ENCODE assay signal across 8 cellular contexts in genomic region chr16:2776500-2777139, GRCh38. TPM values are rescaled to one million over a fixed set of nuclear protein-coding genes. Genes with fewer than 3 reads are reported as not detected.
DNase-seq lines count a peak whose midpoint lies in the region; ATAC-seq and TF ChIP-seq lines count a peak whose summit lies in the region.

No MANE protein-coding gene starts in this region.

- no peaks in the 10 kb centered on the region for H4K20me1 ChIP-seq in HCT116 (ENCODE audit: insufficient read depth)

- H3K4me1 ChIP-seq in HCT116 (ENCODE audit: control insufficient read depth in 1 of 2, insufficient read depth in 2 of 2, low read length in 2 of 2) (peaks cover 11 to 36% of the 10 kb centered on the region in 2 experiments), thoracic aorta (ENCODE audit: control insufficient read depth in 1 of 2, low read depth in 2 of 2) (peaks cover 13 to 31% of the 10 kb centered on the region in 2 donors)

- peak overlapping the region; percentile 91 for H3K9ac ChIP-seq in HCT116 (ENCODE audit: low read length)

- H3K4me3 ChIP-seq in HCT116 (replicated peaks in 1 of 2; ENCODE audit: low read depth in 1 of 2, low read length in 2 of 2) (peak overlapping the region; percentile 89 to 91), thoracic aorta (peak overlapping the region; percentile 97)

- intact Hi-C loops in HCT116 (cut with micrococcal nuclease), result no loop called here

- POLR2A ChIA-PET in HCT116 (lab: Charles Lee), result no interaction called here

- DNase-seq in DMS 273 (lab: John Stamatoyannopoulos, UW; ENCODE audit: unreplicated experiment) (peak; percentile 74), DMS 273 treated with DMSO at 0.1 percent for 48 hours (lab: John Stamatoyannopoulos, UW) (no peak), HCT116 (ENCODE audit: low read depth, low spot score) (no peak), OCI-M1 (lab: John Stamatoyannopoulos, UW) (peak; percentile 54), lung microvascular endothelial cell (ENCODE audit: low read depth in 2 of 2) (peak; percentile 29 to 34), thoracic aorta (ENCODE audit: low spot score) (no peak), NCI-H526 treated with DMSO at 0.1 percent for 48 hours (lab: John Stamatoyannopoulos, UW) (no peak)
- DNase-seq in central memory CD4-positive, alpha-beta T cell, result peak; percentile 31

- RAD21 ChIA-PET in HCT116 (lab: Charles Lee; ENCODE audit: low non-redundant PET in 1 of 2, low total read pairs in 2 of 2, uncharacterized antibody in 2 of 2, unreplicated experiment in 2 of 2), result no interaction called here

- BruUV-seq in HCT116 (replicated peaks; lab: Mats Ljungman, UMichigan), result no TSS peak

- ATAC-seq in HCT116, result peak; percentile 38
- ATAC-seq in thoracic aorta (ENCODE audit: insufficient number of reproducible peaks, low FRiP score, low read depth), result no peak

- H3K9me3 ChIP-seq in HCT116 (ENCODE audit: control insufficient read depth in 1 of 2, insufficient read depth in 1 of 2, low read depth in 1 of 2, low read length in 2 of 2) (no peaks in the 10 kb centered on the region), thoracic aorta (no peaks in the 10 kb centered on the region)

- H3K79me2 ChIP-seq in HCT116 (ENCODE audit: insufficient read depth, low read length), result peaks cover 57% of the 10 kb centered on the region

- H3K27me3 ChIP-seq in HCT116 (ENCODE audit: insufficient read depth, low read length), result no peaks in the 10 kb centered on the region
- H3K27me3 ChIP-seq in thoracic aorta (replicated peaks; ENCODE audit: insufficient read depth), result no peaks in the 10 kb centered on the region

- H3K9me2 ChIP-seq in HCT116 (ENCODE audit: insufficient read depth), result no peaks in the 10 kb centered on the region

- TF ChIP-seq POLR2A in HCT116 (IDR thresholded peaks at IDR 0.05; ENCODE audit: borderline replicate concordance, extremely low read depth, insufficient read depth, insufficient read length), result no peak

- H3K36me3 ChIP-seq in HCT116 (ENCODE audit: control insufficient read depth in 1 of 2, insufficient read depth in 2 of 2, low read length in 2 of 2), result peaks cover 4 to 23% of the 10 kb centered on the region in 2 experiments
- H3K36me3 ChIP-seq in thoracic aorta, result peaks cover 18% of the 10 kb centered on the region

- TF ChIP-seq RAD21 in HCT116 (IDR thresholded peaks at IDR 0.05; ENCODE audit: low read depth), result no peak

- no peak overlapping the region for H2AFZ ChIP-seq in HCT116 (ENCODE audit: low read depth, low read length, poor library complexity, severe bottlenecking)

- H3K27ac ChIP-seq in HCT116 (ENCODE audit: low read depth, low read length) (peak overlapping the region; percentile 100), thoracic aorta (peak overlapping the region; percentile 71 to 75)

- TF ChIP-seq CTCF in HCT116 (IDR thresholded peaks at IDR 0.05 in 2 of 3, conservative IDR thresholded peaks at IDR 0.05 in 1 of 3; ENCODE audit: borderline replicate concordance in 1 of 3, insufficient read depth in 1 of 3, low read depth in 2 of 3, low read length in 2 of 3) (no peak), thoracic aorta (IDR thresholded peaks at IDR 0.05) (no peak)

- H3K4me2 ChIP-seq in HCT116 (ENCODE audit: low read length), result peak overlapping the region; percentile 78

- CTCF ChIA-PET in HCT116 (lab: Charles Lee), result no interaction called here

TF ChIP-seq in HCT116, 20 proteins besides CTCF, POLR2A, EP300 and RAD21:
- TF ChIP-seq POLR2AphosphoS5 (IDR thresholded peaks at IDR 0.05; ENCODE audit: low read depth, low read length), result no peak
- TF ChIP-seq ZBTB33 (IDR thresholded peaks at IDR 0.05; ENCODE audit: extremely low read depth, insufficient replicate concordance, low read length), result no peak
- TF ChIP-seq SIN3A (IDR thresholded peaks at IDR 0.05; ENCODE audit: low read depth), result no peak
- no peak for TF ChIP-seq FOSL1 (IDR thresholded peaks at IDR 0.05; ENCODE audit: low read depth)
- TF ChIP-seq SRF (IDR thresholded peaks at IDR 0.05; ENCODE audit: low read depth), result no peak
- no peak for TF ChIP-seq ATF3 (IDR thresholded peaks at IDR 0.05)
- no peak for TF ChIP-seq EGR1 (IDR thresholded peaks at IDR 0.05; ENCODE audit: low read depth)
- TF ChIP-seq JUND (IDR thresholded peaks at IDR 0.05), result no peak
- TF ChIP-seq REST (IDR thresholded peaks at IDR 0.05; ENCODE audit: low read depth), result no peak
- TF ChIP-seq EZH2 (IDR thresholded peaks at IDR 0.05), result no peak
- no peak for TF ChIP-seq ZNF274 (IDR thresholded peaks at IDR 0.05; ENCODE audit: low read depth, low read length)
- no peak for TF ChIP-seq TCF7L2 (IDR thresholded peaks at IDR 0.05; ENCODE audit: borderline replicate concordance, extremely low read depth, insufficient read depth, insufficient read length)

RNA-seq across cellular contexts. Expression of gene ELOB, which starts 0.5 kb away (rescaled TPM):
- 239 TPM for total RNA-seq in HCT116 (2021; ENCODE audit: unreplicated experiment)
- 345 and 434 TPM in 2 replicates for polyA plus RNA-seq in HCT116 (2012)
- total RNA-seq in lung microvascular endothelial cell, result 289 and 344 TPM in 2 replicates
- total RNA-seq in thoracic aorta, result 100 to 1,000 TPM; 269 to 518 TPM

RNA-seq across cellular contexts. Expression of gene PRSS33, which starts 10.7 kb away (rescaled TPM):
- total RNA-seq in HCT116 (2021; ENCODE audit: unreplicated experiment), result not detected
- polyA plus RNA-seq in HCT116 (2012), result 0.08 and 0.09 TPM in 2 replicates
- not detected in 2 replicates for total RNA-seq in lung microvascular endothelial cell
- total RNA-seq in thoracic aorta, result not detected

RNA-seq across cellular contexts. Expression of gene PRSS41, which starts 21.6 kb away (rescaled TPM):
- total RNA-seq in HCT116 (2021; ENCODE audit: unreplicated experiment) (not detected), lung microvascular endothelial cell (not detected in 2 replicates), thoracic aorta (not detected)
- not detected in 2 replicates for polyA plus RNA-seq in HCT116 (2012)

RNA-seq across cellular contexts. Expression of gene SRRM2, which starts 24.2 kb away (rescaled TPM):
- 541 TPM for total RNA-seq in HCT116 (2021; ENCODE audit: unreplicated experiment)
- 558 and 559 TPM in 2 replicates for polyA plus RNA-seq in HCT116 (2012)
- 24.0 and 45.2 TPM in 2 replicates for total RNA-seq in lung microvascular endothelial cell
- 100 to 1,000 TPM; 476 to 541 TPM for total RNA-seq in thoracic aorta

RNA-seq across cellular contexts. Expression of gene PRSS21, which starts 40.4 kb away (rescaled TPM):
- total RNA-seq in HCT116 (2021; ENCODE audit: unreplicated experiment), result 0.39 TPM
- not detected in 2 replicates for polyA plus RNA-seq in HCT116 (2012)
- total RNA-seq in lung microvascular endothelial cell, result 0.40 and 2.2 TPM in 2 replicates
- under 1 TPM in 1 of 2 donors, not detected in 1; 0.54 TPM for total RNA-seq in thoracic aorta

Comparison
In these comparisons a context has a peak if more than half of its experiments do, and no peak if none do; other contexts are left out.
1. DNase-seq: peak in DMS 273 (single experiment), OCI-M1 (single experiment), central memory CD4-positive, alpha-beta T cell (single experiment) and lung microvascular endothelial cell (2 of 2); none in DMS 273 treated with DMSO at 0.1 percent for 48 hours (single experiment), HCT116 (single experiment), thoracic aorta (single experiment) and NCI-H526 treated with DMSO at 0.1 percent for 48 hours (single experiment).